16 cellular contexts compared by ENCODE assay signal in the genomic region with DNA sequence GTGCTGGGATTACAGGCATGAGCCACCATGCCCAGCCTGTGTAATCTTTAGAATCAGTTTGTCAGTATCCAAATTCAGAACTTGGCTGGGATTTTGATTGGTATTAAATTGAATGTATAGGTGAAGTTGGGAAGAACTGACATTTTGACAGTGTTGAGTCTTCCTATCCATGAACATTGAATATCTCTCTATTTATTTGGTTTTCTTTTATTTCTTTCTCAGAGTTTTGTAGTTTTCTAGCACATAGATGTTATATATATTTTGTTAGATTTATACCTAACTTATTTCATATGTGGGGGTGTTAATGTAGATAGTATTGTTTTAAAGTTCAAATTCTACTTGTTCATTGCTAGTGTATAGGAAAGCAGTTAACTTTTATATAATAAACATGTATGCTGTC. TPM values are rescaled to one million over a fixed set of nuclear protein-coding genes. Genes with fewer than 3 reads are reported as not detected.
DNase-seq lines count a peak whose midpoint lies in the region; ATAC-seq and FAIRE-seq lines count a peak whose summit lies in the region.
"Had no signal": no experiment of that assay in that cellular context is flagged by ENCODE, and none has a peak within 500 bp of the region (broad histone marks: within the 10 kb centered on the region; RNA-seq: fewer than 3 reads in every experiment).

No MANE protein-coding gene starts in this region.

- H3K27ac Mint-ChIP-seq in activated T-helper 17 cell treated with anti-CD3 and anti-CD28 coated beads, Interleukin-2, amount 50 U/mL, for 72 hours = peak overlapping the region; percentile 41
- H3K27ac Mint-ChIP-seq: CD4-positive, alpha-beta T cell; CD8-positive, alpha-beta T cell had no signal

- ATAC-seq in activated T-helper 17 cell treated with anti-CD3 and anti-CD28 coated beads, Interleukin-2, amount 50 U/mL, for 72 hours (replicated peaks) = no peak
- ATAC-seq in GM21717 (IDR thresholded peaks at IDR 0.05; ENCODE audit: unreplicated experiment) = no peak
- ATAC-seq: CD8-positive, alpha-beta T cell had no signal

- DNase-seq in GM19239 (ENCODE audit: insufficient read length, low spot score) = no peak
- no peak for DNase-seq in NCI-H2227 (lab: John Stamatoyannopoulos, UW; ENCODE audit: unreplicated experiment)
- DNase-seq: ACHN; BE2C; C1 segment of cervical spinal cord; Caco-2; Calu3; CD4-positive, alpha-beta T cell; CD8-positive, alpha-beta T cell; DMS79 treated with DMSO at 0.1 percent for 48 hours; GF-D8 had no signal

- no peak overlapping the region for H3K4me3 Mint-ChIP-seq in activated T-helper 17 cell treated with anti-CD3 and anti-CD28 coated beads, Interleukin-2, amount 50 U/mL, for 72 hours
- H3K4me3 Mint-ChIP-seq: CD14-positive monocyte; CD4-positive, alpha-beta T cell; CD8-positive, alpha-beta T cell had no signal

- FAIRE-seq in A204.1 (lab: Jason Lieb, UNC) (peak; percentile 25), GM19239 (lab: Jason Lieb, UNC) (peak; percentile 51)
- FAIRE-seq: GM12891 had no signal

- peaks cover 33% of the 10 kb centered on the region for H3K4me1 Mint-ChIP-seq in activated T-helper 17 cell treated with anti-CD3 and anti-CD28 coated beads, Interleukin-2, amount 50 U/mL, for 72 hours
- H3K4me1 Mint-ChIP-seq: CD14-positive monocyte had no signal

- H3K27me3 Mint-ChIP-seq in activated T-helper 17 cell treated with anti-CD3 and anti-CD28 coated beads, Interleukin-2, amount 50 U/mL, for 72 hours = no peaks in the 10 kb centered on the region
- H3K27me3 Mint-ChIP-seq: CD4-positive, alpha-beta T cell had no signal

- peaks cover 30% of the 10 kb centered on the region for H3K36me3 Mint-ChIP-seq in activated T-helper 17 cell treated with anti-CD3 and anti-CD28 coated beads, Interleukin-2, amount 50 U/mL, for 72 hours (ENCODE audit: low read depth)

- H3K9me3 Mint-ChIP-seq in activated T-helper 17 cell treated with anti-CD3 and anti-CD28 coated beads, Interleukin-2, amount 50 U/mL, for 72 hours = no peaks in the 10 kb centered on the region
- H3K9me3 Mint-ChIP-seq: CD4-positive, alpha-beta T cell had no signal

RNA-seq across cellular contexts. Expression of a gene that starts 31.5 kb away (rescaled TPM):
- 10 to 100 TPM; 35.3 to 62.0 TPM for total RNA-seq in activated T-helper 17 cell treated with anti-CD3 and anti-CD28 coated beads, Interleukin-2, amount 50 U/mL, for 72 hours
